8 cellular contexts compared by ENCODE assay signal in genomic region chr11:65743928-65744698, GRCh38. TPM values are rescaled to one million over a fixed set of nuclear protein-coding genes. Genes with fewer than 3 reads are reported as not detected.
DNase-seq lines count a peak whose midpoint lies in the region; ATAC-seq and TF ChIP-seq lines count a peak whose summit lies in the region.

No MANE protein-coding gene starts in this region.

- no peaks in the 10 kb centered on the region for H3K36me3 Mint-ChIP-seq in WTC11

- TF ChIP-seq CTCF in LNCAP (IDR thresholded peaks at IDR 0.05) (peak; percentile 41), WTC11 (IDR thresholded peaks at IDR 0.05) (no peak)

- H3K4me1 Mint-ChIP-seq in WTC11 = no peaks in the 10 kb centered on the region

- peaks cover 14% of the 10 kb centered on the region; the same call in 1 of the 2 replicates for H3K9me3 Mint-ChIP-seq in WTC11

- POLR2A ChIA-PET in WTC11 (lab: Charles Lee) = interaction anchor here (1.6 kb wide), 1 partner anchor 115 kb away, joined by 3 read pairs; no protein-coding TSS in a partner anchor

- H3K4me3 Mint-ChIP-seq in WTC11 = no peak overlapping the region

- ATAC-seq in WTC11 (peak; percentile 99), HG03196 (IDR thresholded peaks at IDR 0.05; ENCODE audit: unreplicated experiment) (no peak), GM21619 (IDR thresholded peaks at IDR 0.05; ENCODE audit: unreplicated experiment) (no peak)

- DNase-seq in Daoy (ENCODE audit: low read depth) (peak; percentile 40), WTC11 (ENCODE audit: low spot score) (peak; percentile 71), lung microvascular endothelial cell (ENCODE audit: low read depth in 2 of 2) (peak; percentile 45 to 55), NCI-H2171 (lab: John Stamatoyannopoulos, UW) (no peak), H4 (ENCODE audit: low spot score) (no peak)

- no peak overlapping the region for H3K27ac Mint-ChIP-seq in WTC11

- peaks cover 38% of the 10 kb centered on the region for H3K27me3 Mint-ChIP-seq in WTC11 (ENCODE audit: low read depth)

- CTCF ChIA-PET in WTC11 (lab: Charles Lee) = interaction anchor here (0.6 to 2.4 kb wide), 34 partner anchors 8 to 1642 kb away, joined by 3 to 41 read pairs (median 6); partner anchors contain the start of genes AP5B1, CCDC85B, FIBP and KAT5

TF ChIP-seq in WTC11, 78 proteins besides CTCF, POLR2A, EP300 and RAD21 (continues in another document):
- TF ChIP-seq JUN (CRISPR knock-in tag; IDR thresholded peaks at IDR 0.05) (no peak), ATF6 (CRISPR knock-in tag; IDR thresholded peaks at IDR 0.05) (no peak), TCF7 (CRISPR knock-in tag; IDR thresholded peaks at IDR 0.05; ENCODE audit: low read depth) (no peak), CREM (CRISPR knock-in tag; IDR thresholded peaks at IDR 0.05) (no peak), ELF4 (CRISPR knock-in tag; IDR thresholded peaks at IDR 0.05; ENCODE audit: low read depth) (no peak), GRHL2 (CRISPR knock-in tag; IDR thresholded peaks at IDR 0.05; ENCODE audit: insufficient replicate concordance, severe bottlenecking) (no peak), SMAD3 (CRISPR knock-in tag; IDR thresholded peaks at IDR 0.05; ENCODE audit: borderline replicate concordance) (no peak), FOXK1 (CRISPR knock-in tag; IDR thresholded peaks at IDR 0.05) (no peak), ZNF532 (CRISPR knock-in tag; IDR thresholded peaks at IDR 0.05; ENCODE audit: borderline replicate concordance) (no peak), USF1 (CRISPR knock-in tag; IDR thresholded peaks at IDR 0.05) (no peak), NFE2L1 (CRISPR knock-in tag; IDR thresholded peaks at IDR 0.05) (no peak), E2F4 (CRISPR knock-in tag; IDR thresholded peaks at IDR 0.05; ENCODE audit: borderline replicate concordance, low read depth) (no peak), CDX4 (CRISPR knock-in tag; IDR thresholded peaks at IDR 0.05; ENCODE audit: borderline replicate concordance) (no peak), E2F5 (CRISPR knock-in tag; IDR thresholded peaks at IDR 0.05) (no peak), ZNF317 (CRISPR knock-in tag; IDR thresholded peaks at IDR 0.05; ENCODE audit: borderline replicate concordance, low read depth) (no peak), MAX (CRISPR knock-in tag; IDR thresholded peaks at IDR 0.05) (no peak), NFATC4 (CRISPR knock-in tag; IDR thresholded peaks at IDR 0.05) (no peak), ZNF138 (CRISPR knock-in tag; conservative IDR thresholded peaks at IDR 0.05) (no peak)

RNA-seq across cellular contexts. Expression of gene RNASEH2C, which starts 23.5 kb away (rescaled TPM):
- 61.2 and 80.5 TPM in 2 replicates for total RNA-seq in Daoy (2014; rRNA removed; shearing (Covaris generic))
- 42.1 to 53.0 TPM (median 52.2 TPM) in 3 replicates for total RNA-seq in WTC11 (2021)
- 29.6 and 57.1 TPM in 2 replicates for total RNA-seq in lung microvascular endothelial cell
- 24.2 and 36.1 TPM in 2 replicates for total RNA-seq in H4 (2014; rRNA removed; shearing (Covaris generic))

RNA-seq across cellular contexts. Expression of gene KAT5, which starts 32.1 kb away (rescaled TPM):
- 59.4 and 66.9 TPM in 2 replicates for total RNA-seq in Daoy (2014; rRNA removed; shearing (Covaris generic))
- total RNA-seq in WTC11 (2021) (44.9 to 56.6 TPM (median 46.0 TPM) in 3 replicates), lung microvascular endothelial cell (33.6 and 49.2 TPM in 2 replicates)
- 39.1 and 45.1 TPM in 2 replicates for total RNA-seq in H4 (2014; rRNA removed; shearing (Covaris generic))

RNA-seq across cellular contexts. Expression of gene AP5B1, which starts 36.7 kb away (rescaled TPM):
- total RNA-seq in Daoy (2014; rRNA removed; shearing (Covaris generic)) = 10.7 and 13.0 TPM in 2 replicates
- total RNA-seq in WTC11 (2021) = 16.5 to 17.7 TPM (median 17.2 TPM) in 3 replicates
- 5.2 and 8.3 TPM in 2 replicates for total RNA-seq in lung microvascular endothelial cell
- total RNA-seq in H4 (2014; rRNA removed; shearing (Covaris generic)) = 4.6 and 6.1 TPM in 2 replicates

RNA-seq across cellular contexts. Expression of gene OVOL1, which starts 42.8 kb away (rescaled TPM):
- not detected in 2 replicates for total RNA-seq in Daoy (2014; rRNA removed; shearing (Covaris generic))
- total RNA-seq in WTC11 (2021) (6.8 to 7.7 TPM (median 7.7 TPM) in 3 replicates), lung microvascular endothelial cell (not detected in 2 replicates)
- total RNA-seq in H4 (2014; rRNA removed; shearing (Covaris generic)) = not detected in 2 replicates

Comparison
In these comparisons a context has a peak if more than half of its experiments do, and no peak if none do; other contexts are left out.
1. DNase-seq: peak in Daoy (single experiment), WTC11 (single experiment) and lung microvascular endothelial cell (2 of 2); none in NCI-H2171 (single experiment) and H4 (single experiment).